10 cellular contexts compared by ENCODE assay signal in genomic region chrX:26851981-26852380, GRCh38.
A peak's percentile ranks its signal among the peaks of the same experiment; 100 is the strongest.
DNase-seq lines count a peak whose midpoint lies in the region; ATAC-seq, FAIRE-seq and TF ChIP-seq lines count a peak whose summit lies in the region.
"Had no signal": no experiment of that assay in that cellular context is flagged by ENCODE, and none has a peak within 500 bp of the region (broad histone marks: within the 10 kb centered on the region; RNA-seq: fewer than 3 reads in every experiment).

No MANE protein-coding gene starts in this region.

- no peak for FAIRE-seq in RCC 7860 (lab: Jason Lieb, UNC)
- FAIRE-seq: GM12891 had no signal

- TF ChIP-seq POLR2A in gastroesophageal sphincter (IDR thresholded peaks at IDR 0.05) (no peak), adrenal gland (IDR thresholded peaks at IDR 0.05) (no peak)

- 0 to 3% methylated on average over 1 of the region's 1 CpG for WGBS in heart right ventricle, 2 donors
- WGBS in gastroesophageal sphincter (ENCODE audit: low coverage in 1 of 2), 2 donors, result 0% methylated on average over 1 of the region's 1 CpG; no CpG with 5 or more reads in 1 of the 2 donors
- WGBS in adrenal gland, 4 donors, result 3 to 29% (median 4%) methylated on average over 1 of the region's 1 CpG

- TF ChIP-seq EP300 in gastroesophageal sphincter (IDR thresholded peaks at IDR 0.05), result no peak

- DNase-seq in heart right ventricle (no peak), cardiac septum (ENCODE audit: low spot score) (no peak), NCI-H82 treated with DMSO at 0.1 percent for 48 hours (lab: John Stamatoyannopoulos, UW; ENCODE audit: unreplicated experiment) (peak; percentile 13), fibroblast of gingiva (ENCODE audit: low read depth) (peak; percentile 23), tibial artery (no peak), adrenal gland (no peak), RCC 7860 (ENCODE audit: low spot score) (no peak)

- H3K9me3 ChIP-seq in heart right ventricle (no peaks in the 10 kb centered on the region), tibial artery (no peaks in the 10 kb centered on the region), gastroesophageal sphincter (no peaks in the 10 kb centered on the region), adrenal gland (replicated peaks in 1 of 3) (no peaks in the 10 kb centered on the region)

- H3K27ac ChIP-seq in heart right ventricle, result no peak overlapping the region
- no peak overlapping the region for H3K27ac ChIP-seq in tibial artery
- H3K27ac ChIP-seq in gastroesophageal sphincter, result no peak overlapping the region
- no peak overlapping the region for H3K27ac ChIP-seq in adrenal gland

- H3K27me3 ChIP-seq in heart right ventricle (no peaks in the 10 kb centered on the region), tibial artery (no peaks in the 10 kb centered on the region), gastroesophageal sphincter (no peaks in the 10 kb centered on the region), adrenal gland (no peaks in the 10 kb centered on the region)

- ATAC-seq in heart right ventricle, result no peak
- no peak for ATAC-seq in gastroesophageal sphincter
- ATAC-seq: left lobe of liver had no signal

- H3K4me3 ChIP-seq in heart right ventricle, result no peak overlapping the region
- no peak overlapping the region for H3K4me3 ChIP-seq in tibial artery
- H3K4me3 ChIP-seq in gastroesophageal sphincter, result no peak overlapping the region
- H3K4me3 ChIP-seq in adrenal gland, result no peak overlapping the region

- TF ChIP-seq CTCF in heart right ventricle (IDR thresholded peaks at IDR 0.05) (peak in 6 of 9 donors; percentile 13 to 38 (median 20)), tibial artery (IDR thresholded peaks at IDR 0.05) (peak; percentile 11 to 20), gastroesophageal sphincter (IDR thresholded peaks at IDR 0.05) (no peak), adrenal gland (IDR thresholded peaks at IDR 0.05) (peak in 1 of 6 experiments; percentile 16)

- H3K4me1 ChIP-seq in heart right ventricle (no peaks in the 10 kb centered on the region), tibial artery (no peaks in the 10 kb centered on the region), gastroesophageal sphincter (no peaks in the 10 kb centered on the region), adrenal gland (replicated peaks in 1 of 2) (no peaks in the 10 kb centered on the region)

- H3K36me3 ChIP-seq in heart right ventricle (no peaks in the 10 kb centered on the region), tibial artery (no peaks in the 10 kb centered on the region), gastroesophageal sphincter (no peaks in the 10 kb centered on the region), adrenal gland (replicated peaks in 1 of 2) (no peaks in the 10 kb centered on the region)

- intact Hi-C loops in heart right ventricle (cut with DNase I) (loop anchor here in 3 of 10 donors (2.0 to 10.0 kb wide), 2 partner anchors 23 to 333 kb away; no protein-coding TSS in a partner anchor), cardiac septum (cut with DNase I) (loop anchor here (5.0 kb wide), 1 partner anchor 335 kb away; no protein-coding TSS in a partner anchor), tibial artery (cut with DNase I; ENCODE audit: low total_unique reads) (no loop called here), adrenal gland (cut with DNase I) (no loop called here)

Comparison
In these comparisons a context has a peak if more than half of its experiments do, and no peak if none do; other contexts are left out.
1. DNase-seq: peak in NCI-H82 treated with DMSO at 0.1 percent for 48 hours (single experiment) and fibroblast of gingiva (single experiment); none in heart right ventricle (0 of 2), cardiac septum (single experiment), tibial artery (0 of 2), adrenal gland (0 of 7) and RCC 7860 (single experiment).
2. CTCF ChIP-seq: peak in heart right ventricle (6 of 9) and tibial artery (2 of 2); none in gastroesophageal sphincter (0 of 4).